ENCODE assay signal across 1 cellular context in the genomic region with DNA sequence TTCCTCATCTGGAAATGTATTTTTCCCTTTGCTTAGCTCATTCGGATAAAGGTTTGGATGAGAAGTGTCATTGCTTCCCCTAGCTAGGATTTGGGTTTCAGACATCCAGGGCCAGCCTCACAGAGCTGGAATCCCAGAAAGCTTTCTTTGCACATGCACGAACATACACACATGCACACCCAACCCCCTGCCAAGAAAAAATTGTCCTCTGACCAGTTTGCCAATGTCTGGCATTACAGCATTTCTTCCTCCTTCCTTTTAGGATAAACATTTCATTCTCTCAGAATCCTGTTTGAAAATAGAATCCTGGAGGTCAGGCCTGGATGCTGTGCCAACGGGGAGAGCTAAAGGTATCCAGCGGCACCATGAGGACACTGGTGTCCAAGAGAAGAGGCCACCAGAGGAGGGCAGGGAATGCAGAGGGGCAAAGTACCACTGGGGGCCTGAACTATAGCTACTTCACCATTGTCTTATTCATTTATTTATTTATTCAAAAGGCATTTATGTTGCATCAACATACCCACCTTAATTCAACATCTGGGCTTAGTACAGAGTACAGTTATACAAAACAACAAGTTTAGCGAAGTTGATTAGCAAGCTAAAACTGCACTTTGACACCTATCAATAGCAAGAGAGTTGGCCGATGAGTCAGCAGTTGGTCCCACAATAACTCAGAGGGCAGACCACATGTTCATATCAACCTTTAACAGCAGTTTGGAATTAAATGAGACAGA.
TF ChIP-seq lines count a peak whose summit lies in the region.

No MANE protein-coding gene starts in this region.

TF ChIP-seq in K562, 482 proteins besides CTCF, POLR2A, EP300 and RAD21 (continued from another document and continues in another):
- TF ChIP-seq, protein P1, sequence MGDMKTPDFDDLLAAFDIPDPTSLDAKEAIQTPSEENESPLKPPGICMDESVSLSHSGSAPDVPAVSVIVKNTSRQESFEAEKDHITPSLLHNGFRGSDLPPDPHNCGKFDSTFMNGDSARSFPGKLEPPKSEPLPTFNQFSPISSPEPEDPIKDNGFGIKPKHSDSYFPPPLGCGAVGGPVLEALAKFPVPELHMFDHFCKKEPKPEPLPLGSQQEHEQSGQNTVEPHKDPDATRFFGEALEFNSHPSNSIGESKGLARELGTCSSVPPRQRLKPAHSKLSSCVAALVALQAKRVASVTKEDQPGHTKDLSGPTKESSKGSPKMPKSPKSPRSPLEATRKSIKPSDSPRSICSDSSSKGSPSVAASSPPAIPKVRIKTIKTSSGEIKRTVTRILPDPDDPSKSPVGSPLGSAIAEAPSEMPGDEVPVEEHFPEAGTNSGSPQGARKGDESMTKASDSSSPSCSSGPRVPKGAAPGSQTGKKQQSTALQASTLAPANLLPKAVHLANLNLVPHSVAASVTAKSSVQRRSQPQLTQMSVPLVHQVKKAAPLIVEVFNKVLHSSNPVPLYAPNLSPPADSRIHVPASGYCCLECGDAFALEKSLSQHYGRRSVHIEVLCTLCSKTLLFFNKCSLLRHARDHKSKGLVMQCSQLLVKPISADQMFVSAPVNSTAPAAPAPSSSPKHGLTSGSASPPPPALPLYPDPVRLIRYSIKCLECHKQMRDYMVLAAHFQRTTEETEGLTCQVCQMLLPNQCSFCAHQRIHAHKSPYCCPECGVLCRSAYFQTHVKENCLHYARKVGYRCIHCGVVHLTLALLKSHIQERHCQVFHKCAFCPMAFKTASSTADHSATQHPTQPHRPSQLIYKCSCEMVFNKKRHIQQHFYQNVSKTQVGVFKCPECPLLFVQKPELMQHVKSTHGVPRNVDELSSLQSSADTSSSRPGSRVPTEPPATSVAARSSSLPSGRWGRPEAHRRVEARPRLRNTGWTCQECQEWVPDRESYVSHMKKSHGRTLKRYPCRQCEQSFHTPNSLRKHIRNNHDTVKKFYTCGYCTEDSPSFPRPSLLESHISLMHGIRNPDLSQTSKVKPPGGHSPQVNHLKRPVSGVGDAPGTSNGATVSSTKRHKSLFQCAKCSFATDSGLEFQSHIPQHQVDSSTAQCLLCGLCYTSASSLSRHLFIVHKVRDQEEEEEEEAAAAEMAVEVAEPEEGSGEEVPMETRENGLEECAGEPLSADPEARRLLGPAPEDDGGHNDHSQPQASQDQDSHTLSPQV (IDR thresholded peaks at IDR 0.05) = peak; percentile 72
- TF ChIP-seq SMARCB1 (IDR thresholded peaks at IDR 0.05; ENCODE audit: insufficient read length, low read depth) (no peak), KAT8 (IDR thresholded peaks at IDR 0.05; ENCODE audit: low read depth) (no peak), HDGF (IDR thresholded peaks at IDR 0.05) (no peak), YY1 (IDR thresholded peaks at IDR 0.05; ENCODE audit: borderline replicate concordance in 1 of 3, control insufficient read depth in 1 of 3, extremely low read depth in 1 of 3, insufficient read depth in 3 of 3, insufficient read length in 1 of 3, insufficient replicate concordance in 2 of 3, low read depth in 1 of 3, low read length in 2 of 3) (no peak), RFX7 (CRISPR knock-in tag; IDR thresholded peaks at IDR 0.05) (no peak), RHOXF2B (CRISPR knock-in tag; conservative IDR thresholded peaks at IDR 0.05) (no peak), MTA1 (IDR thresholded peaks at IDR 0.05; ENCODE audit: borderline replicate concordance) (no peak), TCF3 (CRISPR knock-in tag; IDR thresholded peaks at IDR 0.05) (peak; percentile 93), POLR3G (IDR thresholded peaks at IDR 0.05; ENCODE audit: extremely low read depth, insufficient read length, insufficient replicate concordance) (no peak), SMARCA4 (IDR thresholded peaks at IDR 0.05) (peak; percentile 85), GATAD2B (IDR thresholded peaks at IDR 0.05; ENCODE audit: borderline replicate concordance) (no peak), ARHGAP35 (IDR thresholded peaks at IDR 0.05; ENCODE audit: partially characterized antibody) (no peak), SMARCA5 (IDR thresholded peaks at IDR 0.05) (no peak), MEF2D (tag; conservative IDR thresholded peaks at IDR 0.05; ENCODE audit: low read depth) (peak; percentile 20; the same call in 1 of the 2 replicates)
- TF ChIP-seq, protein P2, sequence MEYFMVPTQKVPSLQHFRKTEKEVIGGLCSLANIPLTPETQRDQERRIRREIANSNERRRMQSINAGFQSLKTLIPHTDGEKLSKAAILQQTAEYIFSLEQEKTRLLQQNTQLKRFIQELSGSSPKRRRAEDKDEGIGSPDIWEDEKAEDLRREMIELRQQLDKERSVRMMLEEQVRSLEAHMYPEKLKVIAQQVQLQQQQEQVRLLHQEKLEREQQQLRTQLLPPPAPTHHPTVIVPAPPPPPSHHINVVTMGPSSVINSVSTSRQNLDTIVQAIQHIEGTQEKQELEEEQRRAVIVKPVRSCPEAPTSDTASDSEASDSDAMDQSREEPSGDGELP (CRISPR knock-in tag; IDR thresholded peaks at IDR 0.05; ENCODE audit: borderline replicate concordance) = peak; percentile 14; the same call in 1 of the 2 replicates
- TF ChIP-seq, protein P3, sequence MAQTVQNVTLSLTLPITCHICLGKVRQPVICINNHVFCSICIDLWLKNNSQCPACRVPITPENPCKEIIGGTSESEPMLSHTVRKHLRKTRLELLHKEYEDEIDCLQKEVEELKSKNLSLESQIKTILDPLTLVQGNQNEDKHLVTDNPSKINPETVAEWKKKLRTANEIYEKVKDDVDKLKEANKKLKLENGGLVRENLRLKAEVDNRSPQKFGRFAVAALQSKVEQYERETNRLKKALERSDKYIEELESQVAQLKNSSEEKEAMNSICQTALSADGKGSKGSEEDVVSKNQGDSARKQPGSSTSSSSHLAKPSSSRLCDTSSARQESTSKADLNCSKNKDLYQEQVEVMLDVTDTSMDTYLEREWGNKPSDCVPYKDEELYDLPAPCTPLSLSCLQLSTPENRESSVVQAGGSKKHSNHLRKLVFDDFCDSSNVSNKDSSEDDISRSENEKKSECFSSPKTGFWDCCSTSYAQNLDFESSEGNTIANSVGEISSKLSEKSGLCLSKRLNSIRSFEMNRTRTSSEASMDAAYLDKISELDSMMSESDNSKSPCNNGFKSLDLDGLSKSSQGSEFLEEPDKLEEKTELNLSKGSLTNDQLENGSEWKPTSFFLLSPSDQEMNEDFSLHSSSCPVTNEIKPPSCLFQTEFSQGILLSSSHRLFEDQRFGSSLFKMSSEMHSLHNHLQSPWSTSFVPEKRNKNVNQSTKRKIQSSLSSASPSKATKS (CRISPR knock-in tag; IDR thresholded peaks at IDR 0.05) = no peak
- TF ChIP-seq, protein P4, sequence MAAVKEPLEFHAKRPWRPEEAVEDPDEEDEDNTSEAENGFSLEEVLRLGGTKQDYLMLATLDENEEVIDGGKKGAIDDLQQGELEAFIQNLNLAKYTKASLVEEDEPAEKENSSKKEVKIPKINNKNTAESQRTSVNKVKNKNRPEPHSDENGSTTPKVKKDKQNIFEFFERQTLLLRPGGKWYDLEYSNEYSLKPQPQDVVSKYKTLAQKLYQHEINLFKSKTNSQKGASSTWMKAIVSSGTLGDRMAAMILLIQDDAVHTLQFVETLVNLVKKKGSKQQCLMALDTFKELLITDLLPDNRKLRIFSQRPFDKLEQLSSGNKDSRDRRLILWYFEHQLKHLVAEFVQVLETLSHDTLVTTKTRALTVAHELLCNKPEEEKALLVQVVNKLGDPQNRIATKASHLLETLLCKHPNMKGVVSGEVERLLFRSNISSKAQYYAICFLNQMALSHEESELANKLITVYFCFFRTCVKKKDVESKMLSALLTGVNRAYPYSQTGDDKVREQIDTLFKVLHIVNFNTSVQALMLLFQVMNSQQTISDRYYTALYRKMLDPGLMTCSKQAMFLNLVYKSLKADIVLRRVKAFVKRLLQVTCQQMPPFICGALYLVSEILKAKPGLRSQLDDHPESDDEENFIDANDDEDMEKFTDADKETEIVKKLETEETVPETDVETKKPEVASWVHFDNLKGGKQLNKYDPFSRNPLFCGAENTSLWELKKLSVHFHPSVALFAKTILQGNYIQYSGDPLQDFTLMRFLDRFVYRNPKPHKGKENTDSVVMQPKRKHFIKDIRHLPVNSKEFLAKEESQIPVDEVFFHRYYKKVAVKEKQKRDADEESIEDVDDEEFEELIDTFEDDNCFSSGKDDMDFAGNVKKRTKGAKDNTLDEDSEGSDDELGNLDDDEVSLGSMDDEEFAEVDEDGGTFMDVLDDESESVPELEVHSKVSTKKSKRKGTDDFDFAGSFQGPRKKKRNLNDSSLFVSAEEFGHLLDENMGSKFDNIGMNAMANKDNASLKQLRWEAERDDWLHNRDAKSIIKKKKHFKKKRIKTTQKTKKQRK (IDR thresholded peaks at IDR 0.05; ENCODE audit: borderline replicate concordance, low read depth, low read length) = no peak
- TF ChIP-seq, protein P5, sequence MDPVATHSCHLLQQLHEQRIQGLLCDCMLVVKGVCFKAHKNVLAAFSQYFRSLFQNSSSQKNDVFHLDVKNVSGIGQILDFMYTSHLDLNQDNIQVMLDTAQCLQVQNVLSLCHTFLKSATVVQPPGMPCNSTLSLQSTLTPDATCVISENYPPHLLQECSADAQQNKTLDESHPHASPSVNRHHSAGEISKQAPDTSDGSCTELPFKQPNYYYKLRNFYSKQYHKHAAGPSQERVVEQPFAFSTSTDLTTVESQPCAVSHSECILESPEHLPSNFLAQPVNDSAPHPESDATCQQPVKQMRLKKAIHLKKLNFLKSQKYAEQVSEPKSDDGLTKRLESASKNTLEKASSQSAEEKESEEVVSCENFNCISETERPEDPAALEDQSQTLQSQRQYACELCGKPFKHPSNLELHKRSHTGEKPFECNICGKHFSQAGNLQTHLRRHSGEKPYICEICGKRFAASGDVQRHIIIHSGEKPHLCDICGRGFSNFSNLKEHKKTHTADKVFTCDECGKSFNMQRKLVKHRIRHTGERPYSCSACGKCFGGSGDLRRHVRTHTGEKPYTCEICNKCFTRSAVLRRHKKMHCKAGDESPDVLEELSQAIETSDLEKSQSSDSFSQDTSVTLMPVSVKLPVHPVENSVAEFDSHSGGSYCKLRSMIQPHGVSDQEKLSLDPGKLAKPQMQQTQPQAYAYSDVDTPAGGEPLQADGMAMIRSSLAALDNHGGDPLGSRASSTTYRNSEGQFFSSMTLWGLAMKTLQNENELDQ (CRISPR knock-in tag; IDR thresholded peaks at IDR 0.05; ENCODE audit: borderline replicate concordance) = no peak
- TF ChIP-seq, protein P6, sequence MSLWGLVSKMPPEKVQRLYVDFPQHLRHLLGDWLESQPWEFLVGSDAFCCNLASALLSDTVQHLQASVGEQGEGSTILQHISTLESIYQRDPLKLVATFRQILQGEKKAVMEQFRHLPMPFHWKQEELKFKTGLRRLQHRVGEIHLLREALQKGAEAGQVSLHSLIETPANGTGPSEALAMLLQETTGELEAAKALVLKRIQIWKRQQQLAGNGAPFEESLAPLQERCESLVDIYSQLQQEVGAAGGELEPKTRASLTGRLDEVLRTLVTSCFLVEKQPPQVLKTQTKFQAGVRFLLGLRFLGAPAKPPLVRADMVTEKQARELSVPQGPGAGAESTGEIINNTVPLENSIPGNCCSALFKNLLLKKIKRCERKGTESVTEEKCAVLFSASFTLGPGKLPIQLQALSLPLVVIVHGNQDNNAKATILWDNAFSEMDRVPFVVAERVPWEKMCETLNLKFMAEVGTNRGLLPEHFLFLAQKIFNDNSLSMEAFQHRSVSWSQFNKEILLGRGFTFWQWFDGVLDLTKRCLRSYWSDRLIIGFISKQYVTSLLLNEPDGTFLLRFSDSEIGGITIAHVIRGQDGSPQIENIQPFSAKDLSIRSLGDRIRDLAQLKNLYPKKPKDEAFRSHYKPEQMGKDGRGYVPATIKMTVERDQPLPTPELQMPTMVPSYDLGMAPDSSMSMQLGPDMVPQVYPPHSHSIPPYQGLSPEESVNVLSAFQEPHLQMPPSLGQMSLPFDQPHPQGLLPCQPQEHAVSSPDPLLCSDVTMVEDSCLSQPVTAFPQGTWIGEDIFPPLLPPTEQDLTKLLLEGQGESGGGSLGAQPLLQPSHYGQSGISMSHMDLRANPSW (CRISPR knock-in tag; IDR thresholded peaks at IDR 0.05) = no peak
- TF ChIP-seq, protein P7, sequence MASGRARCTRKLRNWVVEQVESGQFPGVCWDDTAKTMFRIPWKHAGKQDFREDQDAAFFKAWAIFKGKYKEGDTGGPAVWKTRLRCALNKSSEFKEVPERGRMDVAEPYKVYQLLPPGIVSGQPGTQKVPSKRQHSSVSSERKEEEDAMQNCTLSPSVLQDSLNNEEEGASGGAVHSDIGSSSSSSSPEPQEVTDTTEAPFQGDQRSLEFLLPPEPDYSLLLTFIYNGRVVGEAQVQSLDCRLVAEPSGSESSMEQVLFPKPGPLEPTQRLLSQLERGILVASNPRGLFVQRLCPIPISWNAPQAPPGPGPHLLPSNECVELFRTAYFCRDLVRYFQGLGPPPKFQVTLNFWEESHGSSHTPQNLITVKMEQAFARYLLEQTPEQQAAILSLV (tag; IDR thresholded peaks at IDR 0.05) = no peak
- TF ChIP-seq, protein P8, sequence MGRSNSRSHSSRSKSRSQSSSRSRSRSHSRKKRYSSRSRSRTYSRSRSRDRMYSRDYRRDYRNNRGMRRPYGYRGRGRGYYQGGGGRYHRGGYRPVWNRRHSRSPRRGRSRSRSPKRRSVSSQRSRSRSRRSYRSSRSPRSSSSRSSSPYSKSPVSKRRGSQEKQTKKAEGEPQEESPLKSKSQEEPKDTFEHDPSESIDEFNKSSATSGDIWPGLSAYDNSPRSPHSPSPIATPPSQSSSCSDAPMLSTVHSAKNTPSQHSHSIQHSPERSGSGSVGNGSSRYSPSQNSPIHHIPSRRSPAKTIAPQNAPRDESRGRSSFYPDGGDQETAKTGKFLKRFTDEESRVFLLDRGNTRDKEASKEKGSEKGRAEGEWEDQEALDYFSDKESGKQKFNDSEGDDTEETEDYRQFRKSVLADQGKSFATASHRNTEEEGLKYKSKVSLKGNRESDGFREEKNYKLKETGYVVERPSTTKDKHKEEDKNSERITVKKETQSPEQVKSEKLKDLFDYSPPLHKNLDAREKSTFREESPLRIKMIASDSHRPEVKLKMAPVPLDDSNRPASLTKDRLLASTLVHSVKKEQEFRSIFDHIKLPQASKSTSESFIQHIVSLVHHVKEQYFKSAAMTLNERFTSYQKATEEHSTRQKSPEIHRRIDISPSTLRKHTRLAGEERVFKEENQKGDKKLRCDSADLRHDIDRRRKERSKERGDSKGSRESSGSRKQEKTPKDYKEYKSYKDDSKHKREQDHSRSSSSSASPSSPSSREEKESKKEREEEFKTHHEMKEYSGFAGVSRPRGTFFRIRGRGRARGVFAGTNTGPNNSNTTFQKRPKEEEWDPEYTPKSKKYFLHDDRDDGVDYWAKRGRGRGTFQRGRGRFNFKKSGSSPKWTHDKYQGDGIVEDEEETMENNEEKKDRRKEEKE (IDR thresholded peaks at IDR 0.05; ENCODE audit: borderline replicate concordance in 1 of 2, control insufficient read depth in 1 of 2, low read depth in 2 of 2, low read length in 1 of 2) = no peak
- TF ChIP-seq, protein P9, sequence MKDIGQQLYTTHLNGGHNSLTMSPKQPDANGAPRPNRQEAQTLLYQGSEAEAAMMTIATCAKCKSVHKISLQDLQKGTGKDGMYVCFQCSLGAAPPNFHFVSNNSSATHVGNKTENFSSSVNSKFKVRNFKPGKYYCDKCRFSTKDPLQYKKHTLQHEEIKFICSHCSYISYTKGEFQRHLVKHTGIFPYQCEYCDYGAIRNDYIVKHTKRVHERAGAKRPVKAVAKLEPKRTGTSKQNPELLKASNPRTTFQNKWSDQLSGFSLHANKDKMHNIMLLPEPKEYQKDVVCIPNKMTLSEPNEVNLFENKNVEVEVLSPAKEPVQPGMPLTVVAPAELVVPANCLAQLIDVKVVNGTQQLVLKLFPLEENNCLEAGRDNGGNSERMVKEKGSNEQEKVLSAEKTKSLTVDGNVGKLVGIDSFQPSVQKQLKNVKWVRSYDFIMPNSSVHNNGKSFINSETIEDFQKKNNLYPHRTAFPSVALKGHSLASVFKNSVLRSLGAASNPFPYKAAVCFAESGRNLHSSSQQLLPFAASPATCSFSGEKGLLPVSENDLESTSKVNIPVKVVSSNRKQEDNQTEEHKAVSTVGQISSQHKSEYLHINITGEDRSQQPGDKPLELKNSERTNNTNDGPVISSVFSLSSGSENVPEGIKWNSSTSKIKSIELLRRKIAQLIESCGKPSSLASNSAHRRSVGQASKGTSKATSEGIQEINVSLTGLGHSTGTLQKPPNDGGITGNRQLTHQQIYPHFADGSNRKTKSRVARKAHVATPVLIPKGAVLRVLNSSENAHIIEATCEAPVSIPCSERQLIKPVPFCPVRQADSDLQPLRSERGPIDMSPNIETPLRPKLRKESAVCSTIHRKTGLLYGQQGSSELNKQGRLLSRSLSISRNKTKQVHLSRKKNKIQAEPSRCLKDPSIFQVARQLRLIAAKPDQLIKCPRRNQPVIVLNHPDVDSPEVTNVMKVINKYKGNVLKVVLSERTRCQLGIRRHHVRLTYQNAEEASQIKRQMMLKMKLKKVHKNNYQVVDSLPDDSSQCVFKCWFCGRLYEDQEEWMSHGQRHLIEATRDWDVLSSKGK (CRISPR knock-in tag; IDR thresholded peaks at IDR 0.05) = no peak
